Comparison of ENCODE assay signal across 8 cellular contexts in genomic region chr18:76256897-76257500, GRCh38.
DNase-seq lines count a peak whose midpoint lies in the region; FAIRE-seq and TF ChIP-seq lines count a peak whose summit lies in the region.

No MANE protein-coding gene starts in this region.

- FAIRE-seq in GM12892 (lab: Jason Lieb, UNC) (no peak), H54 (lab: Jason Lieb, UNC) (no peak)

- no peak overlapping the region for H3K27ac ChIP-seq in ascending aorta

- no peaks in the 10 kb centered on the region for H3K27me3 ChIP-seq in ascending aorta

- intact Hi-C loops in ascending aorta (cut with DNase I) (no loop called here), posterior vena cava (cut with DNase I) (no loop called here)

- H3K4me1 ChIP-seq in ascending aorta = no peaks in the 10 kb centered on the region

- H3K4me3 ChIP-seq in ascending aorta = no peak overlapping the region

- no peaks in the 10 kb centered on the region for H3K9me3 ChIP-seq in ascending aorta

- peak; percentile 63 for DNase-seq in EH (ENCODE audit: low read depth)
- DNase-seq in NCI-H1092 treated with DMSO at 0.1 percent for 48 hours (lab: John Stamatoyannopoulos, UW) = peak; percentile 68
- DNase-seq in ascending aorta (ENCODE audit: low spot score in 2 of 2) = no peak
- DNase-seq in kidney tubule cell (ENCODE audit: low spot score) = peak; percentile 55
- DNase-seq in GM12892 (ENCODE audit: insufficient read length) = no peak
- DNase-seq in stimulated activated CD4-positive, alpha-beta T cell treated with anti-CD3 and anti-CD28 coated beads, Interleukin-4, amount 100 ng/mL, for 24 hours = no peak
- DNase-seq in posterior vena cava (ENCODE audit: low spot score) = no peak
- no peak for DNase-seq in H54 (ENCODE audit: insufficient read length, low spot score)

- peak; percentile 3 to 58 (median 44) for TF ChIP-seq CTCF in ascending aorta (IDR thresholded peaks at IDR 0.05)

- H3K36me3 ChIP-seq in ascending aorta = no peaks in the 10 kb centered on the region

- TF ChIP-seq POLR2A in GM12892 (IDR thresholded peaks at IDR 0.05; ENCODE audit: low read depth, low read length) (no peak), H54 (IDR thresholded peaks at IDR 0.05; ENCODE audit: low read depth, low read length) (no peak)

Comparison
In these comparisons a context has a peak if more than half of its experiments do, and no peak if none do; other contexts are left out.
1. DNase-seq: peak in EH (single experiment), NCI-H1092 treated with DMSO at 0.1 percent for 48 hours (single experiment) and kidney tubule cell (single experiment); none in ascending aorta (0 of 2), GM12892 (single experiment), stimulated activated CD4-positive, alpha-beta T cell treated with anti-CD3 and anti-CD28 coated beads, Interleukin-4, amount 100 ng/mL, for 24 hours (single experiment), posterior vena cava (single experiment) and H54 (single experiment).